Comparison of ENCODE assay signal across 8 cellular contexts in the genomic region with DNA sequence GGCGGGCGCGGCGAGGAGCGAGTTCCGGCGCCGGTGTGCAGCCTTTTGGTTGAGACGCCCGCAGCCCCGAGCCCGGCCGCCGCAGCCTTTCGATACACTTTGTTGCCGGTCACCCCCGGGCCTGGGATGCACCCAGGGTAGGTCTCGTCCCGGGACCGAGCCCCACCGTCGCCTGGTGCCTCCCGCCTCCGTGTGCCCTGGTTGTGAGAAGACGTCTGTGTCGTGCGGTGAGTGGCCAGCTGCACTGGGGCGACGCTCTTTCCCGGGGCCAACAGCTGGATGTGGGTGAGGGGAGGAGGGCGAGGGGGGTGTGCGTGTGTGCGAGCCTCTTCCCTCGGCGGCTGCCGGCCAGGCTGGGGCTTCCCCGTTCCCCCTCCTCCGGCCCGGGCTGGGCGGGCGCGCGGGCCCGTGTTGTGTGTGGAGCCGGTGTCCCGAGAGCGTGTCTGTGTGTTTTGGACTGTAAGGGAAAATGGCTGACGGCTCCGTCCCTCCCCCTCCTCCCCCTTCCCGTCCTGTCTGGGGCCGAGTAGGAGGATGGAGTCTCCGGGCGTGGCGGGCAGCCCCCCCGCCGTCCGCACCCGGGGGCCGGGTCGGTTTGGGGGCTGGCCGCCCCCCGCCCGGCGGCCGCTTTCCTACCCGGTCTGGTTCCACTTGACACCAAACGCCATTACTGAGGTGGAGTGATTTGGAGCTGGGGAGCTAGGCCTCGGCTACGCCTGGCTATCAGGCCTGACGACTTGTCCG. TPM values are rescaled to one million over a fixed set of nuclear protein-coding genes. Genes with fewer than 3 reads are reported as not detected.
DNase-seq lines count a peak whose midpoint lies in the region; ATAC-seq, FAIRE-seq and TF ChIP-seq lines count a peak whose summit lies in the region.

No MANE protein-coding gene starts in this region.

- no peaks in the 10 kb centered on the region for H3K27me3 Mint-ChIP-seq in T-helper 17 cell

- peak overlapping the region; percentile 93 for H3K4me3 ChIP-seq in GM12878
- peak overlapping the region; percentile 96 for H3K4me3 ChIP-seq in iPS DF 6.9 (ENCODE audit: low read length)
- peak overlapping the region; percentile 72 to 93 (median 86) for H3K4me3 ChIP-seq in gastrocnemius medialis

- no peaks in the 10 kb centered on the region for H3K36me3 Mint-ChIP-seq in T-helper 17 cell (ENCODE audit: low read depth)

- DNase-seq in ACHN (peak; percentile 44), GM18507 (ENCODE audit: extremely low spot score, insufficient read length, low read depth) (no peak), HPDE6-E6E7 (ENCODE audit: extremely low spot score) (peak; percentile 37), T-helper 17 cell (peak; percentile 9 to 27 (median 21)), GM12878 (ENCODE audit: low read depth, low spot score) (no peak), iPS DF 6.9 (ENCODE audit: low read depth, low spot score) (no peak), gastrocnemius medialis (peak; percentile 40 to 62)

- no peaks in the 10 kb centered on the region for H3K36me3 ChIP-seq in GM12878 (ENCODE audit: control insufficient read depth in 2 of 2, insufficient read depth in 2 of 2, low read length in 1 of 2)
- H3K36me3 ChIP-seq in iPS DF 6.9 (ENCODE audit: control insufficient read depth, insufficient read depth, low read length): no peaks in the 10 kb centered on the region; the same call in 1 of the 2 replicates
- no peaks in the 10 kb centered on the region for H3K36me3 ChIP-seq in gastrocnemius medialis

- H3K4me3 Mint-ChIP-seq in T-helper 17 cell: peak overlapping the region; percentile 92

- TF ChIP-seq POLR2A in GM12878 (IDR thresholded peaks at IDR 0.05; ENCODE audit: low read depth, low read length) (peak; percentile 50), gastrocnemius medialis (IDR thresholded peaks at IDR 0.05) (peak; percentile 17 to 63)

- H3K4me2 ChIP-seq in GM12878 (ENCODE audit: control insufficient read depth, insufficient read depth): peak overlapping the region; percentile 57

- RAD21 ChIA-PET in GM12878 (lab: Charles Lee; ENCODE audit: unreplicated experiment): interaction anchor here (0.6 to 7.6 kb wide), 6 partner anchors 27 to 252 kb away, joined by 3 to 78 read pairs (median 8); no protein-coding TSS in a partner anchor

- H3K27me3 ChIP-seq in GM12878 (replicated peaks in 1 of 2; ENCODE audit: control insufficient read depth in 2 of 2, insufficient read depth in 2 of 2, low read length in 1 of 2): no peaks in the 10 kb centered on the region
- H3K27me3 ChIP-seq in iPS DF 6.9 (ENCODE audit: control insufficient read depth, insufficient read depth, low read length): no peaks in the 10 kb centered on the region
- H3K27me3 ChIP-seq in gastrocnemius medialis: no peaks in the 10 kb centered on the region

- H3K27ac Mint-ChIP-seq in T-helper 17 cell: peak overlapping the region; percentile 94

- no peak for TF ChIP-seq EP300 in GM12878 (IDR thresholded peaks at IDR 0.05; ENCODE audit: borderline replicate concordance in 1 of 2, control insufficient read depth in 1 of 2, low read depth in 2 of 2, low read length in 2 of 2)

- FAIRE-seq in GM18507 (lab: Jason Lieb, UNC) (peak; percentile 85), GM12878 (lab: Jason Lieb, UNC) (peak; percentile 13)

- H4K20me1 ChIP-seq in GM12878 (ENCODE audit: control insufficient read depth, insufficient read depth): no peaks in the 10 kb centered on the region

- in situ Hi-C loops in ACHN (cut with HindIII; ENCODE audit: low pct_ligation_motif_present, low pct_unique_long_range_greater_than_20kb, low sequenced_read_pairs) (no loop called here), GM12878 (cut with MboI) (no loop called here), gastrocnemius medialis (cut with MboI; ENCODE audit: low sequenced_read_pairs in 4 of 4) (no loop called here)

- WGBS in GM12878 (ENCODE audit: insufficient coverage, insufficient replicate concordance, low lambda C conversion rate, missing lambda C conversion rate): 1% methylated on average over 53 of the region's 71 CpGs
- no CpG with 5 or more reads among the region's 71 CpGs for WGBS in iPS DF 6.9 (ENCODE audit: insufficient coverage, insufficient read length)

- no peaks in the 10 kb centered on the region for H3K4me1 ChIP-seq in GM12878 (ENCODE audit: control insufficient read depth, insufficient read depth, low read length)
- no peaks in the 10 kb centered on the region for H3K4me1 ChIP-seq in iPS DF 6.9 (ENCODE audit: control insufficient read depth, insufficient read depth, low read length)
- H3K4me1 ChIP-seq in gastrocnemius medialis: peaks cover 27 to 38% of the 10 kb centered on the region in 2 donors

- peak overlapping the region; percentile 81 for H3K9ac ChIP-seq in GM12878 (ENCODE audit: control insufficient read depth, insufficient read depth, low read length)

- H3K9me3 ChIP-seq in T-helper 17 cell (ENCODE audit: control insufficient read depth, low read length, poor library complexity, severe bottlenecking) (no peaks in the 10 kb centered on the region), GM12878 (replicated peaks; ENCODE audit: control insufficient read depth, insufficient read depth, low read length) (no peaks in the 10 kb centered on the region), iPS DF 6.9 (ENCODE audit: control insufficient read depth, insufficient read depth, low read length) (no peaks in the 10 kb centered on the region), gastrocnemius medialis (no peaks in the 10 kb centered on the region)

- intact Hi-C loops in GM12878 (cut with micrococcal nuclease; ENCODE audit: unreplicated experiment) (loop anchor here (2.0 to 5.0 kb wide), 3 partner anchors 29 to 351 kb away; a partner anchor contains a TSS), gastrocnemius medialis (cut with DNase I; ENCODE audit: low total_unique reads) (loop anchor here (2.0 to 5.0 kb wide), 5 partner anchors 25 to 394 kb away; a partner anchor contains a TSS)

- H2AFZ ChIP-seq in GM12878 (ENCODE audit: control insufficient read depth, low read depth, low read length): peak overlapping the region; percentile 13

- SMC1A ChIA-PET in GM12878 (lab: Charles Lee; ENCODE audit: uncharacterized antibody, unreplicated experiment): interaction anchor here (0.6 to 7.9 kb wide), 8 partner anchors 22 to 435 kb away, joined by 3 to 52 read pairs (median 6); no protein-coding TSS in a partner anchor

- no peak for TF ChIP-seq CTCF in GM12878 (IDR thresholded peaks at IDR 0.05 in 2 of 3, conservative IDR thresholded peaks at IDR 0.05 in 1 of 3; ENCODE audit: control insufficient read depth in 2 of 3, extremely low read depth in 1 of 3, insufficient read depth in 1 of 3, low read depth in 3 of 3, low read length in 3 of 3)
- TF ChIP-seq CTCF in gastrocnemius medialis (IDR thresholded peaks at IDR 0.05 in 4 of 5, conservative IDR thresholded peaks at IDR 0.05 in 1 of 5): no peak

- BruUV-seq in GM12878 (replicated peaks; lab: Mats Ljungman, UMichigan): no TSS peak

- H3K27ac ChIP-seq in GM12878 (ENCODE audit: control insufficient read depth, insufficient read depth) (peak overlapping the region; percentile 97), iPS DF 6.9 (ENCODE audit: low read length) (no peak overlapping the region), gastrocnemius medialis (peak overlapping the region; percentile 91 to 100 (median 96))

- ATAC-seq in T-helper 17 cell (no peak), GM12878 (peak; percentile 38), gastrocnemius medialis (peak; percentile 21 to 23), GM19397 (IDR thresholded peaks at IDR 0.05; ENCODE audit: unreplicated experiment) (no peak)

- CTCF ChIA-PET in GM12878 (lab: Yijun Ruan, JAX): interaction anchor here (1.5 to 4.4 kb wide), 3 partner anchors 30 to 208 kb away, joined by 3 to 23 read pairs (median 11); no protein-coding TSS in a partner anchor

- POLR2A ChIA-PET in GM12878 (lab: Charles Lee): interaction anchor here (0.6 to 3.0 kb wide), 8 partner anchors 10 to 351 kb away, joined by 3 to 16 read pairs (median 4); a partner anchor contains a TSS

- H3K4me1 Mint-ChIP-seq in T-helper 17 cell: peaks cover 16% of the 10 kb centered on the region

- TF ChIP-seq RAD21 in GM12878 (IDR thresholded peaks at IDR 0.05; ENCODE audit: insufficient read depth, low read depth, low read length): no peak

- peaks cover 57% of the 10 kb centered on the region for H3K79me2 ChIP-seq in GM12878 (ENCODE audit: control insufficient read depth, insufficient read depth, low read length)

TF ChIP-seq in GM12878, 131 proteins besides CTCF, POLR2A, EP300 and RAD21 (continues in another document):
- TF ChIP-seq MEF2B (IDR thresholded peaks at IDR 0.05; ENCODE audit: partially characterized antibody, poor library complexity, severe bottlenecking) (peak; percentile 9), SMARCA5 (IDR thresholded peaks at IDR 0.05) (peak; percentile 49)
- TF ChIP-seq, protein P1, sequence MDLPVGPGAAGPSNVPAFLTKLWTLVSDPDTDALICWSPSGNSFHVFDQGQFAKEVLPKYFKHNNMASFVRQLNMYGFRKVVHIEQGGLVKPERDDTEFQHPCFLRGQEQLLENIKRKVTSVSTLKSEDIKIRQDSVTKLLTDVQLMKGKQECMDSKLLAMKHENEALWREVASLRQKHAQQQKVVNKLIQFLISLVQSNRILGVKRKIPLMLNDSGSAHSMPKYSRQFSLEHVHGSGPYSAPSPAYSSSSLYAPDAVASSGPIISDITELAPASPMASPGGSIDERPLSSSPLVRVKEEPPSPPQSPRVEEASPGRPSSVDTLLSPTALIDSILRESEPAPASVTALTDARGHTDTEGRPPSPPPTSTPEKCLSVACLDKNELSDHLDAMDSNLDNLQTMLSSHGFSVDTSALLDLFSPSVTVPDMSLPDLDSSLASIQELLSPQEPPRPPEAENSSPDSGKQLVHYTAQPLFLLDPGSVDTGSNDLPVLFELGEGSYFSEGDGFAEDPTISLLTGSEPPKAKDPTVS (IDR thresholded peaks at IDR 0.05; ENCODE audit: low read depth, low read length): no peak

RNA-seq across cellular contexts. Expression of a gene that starts 0.8 kb away (rescaled TPM):
- total RNA-seq in T-helper 17 cell (10 to 100 TPM; 69.1 to 86.2 TPM), GM12878 (2014; rRNA removed) (61.6 and 76.1 TPM in 2 replicates), GM12878 (2014; rRNA removed; fragmentation: Illumina TruSeq; extraction: Trizol) (46.9 and 50.5 TPM in 2 replicates), GM12878 (2021) (47.9 and 55.6 TPM in 2 replicates), gastrocnemius medialis (100 to 1,000 TPM in 3 of 4 donors, 10 to 100 TPM in 1; 90.3 to 120 (median 110) TPM)
- total RNA-seq in GM12878 (2013; cell fraction: nucleolus; rRNA removed): 262 and 288 TPM in 2 replicates
- polyA plus RNA-seq in GM12878 (2011; ENCODE audit: low read depth): 19.1 TPM
- polyA plus RNA-seq in GM12878 (2011; rRNA removed) (58.9 and 72.7 TPM in 2 replicates), GM12878 (2014; fragmentation: Illumina TruSeq; extraction: Trizol) (36.3 and 39.4 TPM in 2 replicates), GM12878 (2014; fragmentation: Nextera tagmentation; extraction: Ambion mirVana) (10 to 100 TPM in 1 of 2 experiments, 1 to 10 TPM in 1; 9.3 to 17.4 TPM), GM12878 (2014; rRNA removed) (18.4 and 20.1 TPM in 2 replicates), GM12878 (2016; fragmentation: Nextera tagmentation; extraction: Ambion mirVana) (10 to 100 TPM; 26.7 to 27.2 TPM)
- 32.5 and 42.4 TPM in 2 replicates for polyA plus RNA-seq in GM12878 (2011; cell fraction: cytosol; rRNA removed)
- 43.9 and 56.2 TPM in 2 replicates for polyA plus RNA-seq in GM12878 (2011; cell fraction: nucleus; rRNA removed)
- polyA plus RNA-seq in GM12878 (2012): 25.2 and 34.8 TPM in 2 replicates
- 434 and 467 TPM in 2 replicates for polyA minus RNA-seq in GM12878 (2011; rRNA and poly(A)+ RNA removed)
- polyA minus RNA-seq in GM12878 (2011; cell fraction: cytosol; rRNA and poly(A)+ RNA removed): 84.7 and 88.0 TPM in 2 replicates
- polyA minus RNA-seq in GM12878 (2011; cell fraction: nucleus; rRNA and poly(A)+ RNA removed): 99.3 and 124 TPM in 2 replicates

Comparison
In these comparisons a context has a peak if more than half of its experiments do, and no peak if none do; other contexts are left out.
1. DNase-seq: peak in ACHN (single experiment), HPDE6-E6E7 (single experiment), T-helper 17 cell (3 of 3) and gastrocnemius medialis (2 of 2); none in GM18507 (single experiment), GM12878 (single experiment) and iPS DF 6.9 (single experiment).
2. ATAC-seq: peak in GM12878 (single experiment) and gastrocnemius medialis (2 of 2); none in T-helper 17 cell (single experiment) and GM19397 (single experiment).
3. Peak in every context shown above with its lines, with median percentiles within 50 percentile points of each other: H3K4me3 ChIP-seq.